1 cellular context compared by ENCODE assay signal in genomic region chr12:3753549-3754284, GRCh38.
TF ChIP-seq lines count a peak whose summit lies in the region.

No MANE protein-coding gene starts in this region.

TF ChIP-seq in HCT116, 20 proteins besides CTCF, POLR2A, EP300 and RAD21 (continued from another document):
- TF ChIP-seq ZBTB33 (IDR thresholded peaks at IDR 0.05; ENCODE audit: extremely low read depth, insufficient replicate concordance, low read length), result no peak
- no peak for TF ChIP-seq JUND (IDR thresholded peaks at IDR 0.05)
- no peak for TF ChIP-seq MAX (IDR thresholded peaks at IDR 0.05)
- TF ChIP-seq EZH2 (IDR thresholded peaks at IDR 0.05), result no peak
- TF ChIP-seq ATF3 (IDR thresholded peaks at IDR 0.05), result no peak
